ENCODE assay signal across 25 cellular contexts in genomic region chr11:126450198-126450597, GRCh38.
"Had no signal": no experiment of that assay in that cellular context is flagged by ENCODE, and none has a peak within 500 bp of the region (broad histone marks: within the 10 kb centered on the region; RNA-seq: fewer than 3 reads in every experiment).

No MANE protein-coding gene starts in this region.

- H3K27ac Mint-ChIP-seq: endodermal cell; memory B cell; natural killer cell treated with Interleukin-12 subunit alpha and Interleukin-12 subunit beta and Interleukin-15 and Interleukin-18, amount 100 ng/mL, for 72 hours; stimulated activated memory B cell treated with anti-CD40 and anti-IgM and Interleukin-4, amounts not matched to agents 10 μg/mL and 1 μg/mL and 100 μg/mL, for 72 hours; stimulated activated naive CD8-positive, alpha-beta T cell treated with anti-CD3 and anti-CD28 coated beads, Interleukin-15, Interleukin-2, amounts not matched to agents 100 ng/mL and 50 ng/mL, for 24 hours had no signal

- FAIRE-seq: frontal cortex had no signal

- H3K4me1 Mint-ChIP-seq: stimulated activated memory B cell treated with anti-CD40 and anti-IgM and Interleukin-4, amounts not matched to agents 10 μg/mL and 1 μg/mL and 100 μg/mL, for 72 hours had no signal

- H3K4me3 Mint-ChIP-seq: endodermal cell; memory B cell; natural killer cell treated with Interleukin-12 subunit alpha and Interleukin-12 subunit beta and Interleukin-15 and Interleukin-18, amount 100 ng/mL, for 72 hours; stimulated activated memory B cell treated with anti-CD40 and anti-IgM and Interleukin-4, amounts not matched to agents 10 μg/mL and 1 μg/mL and 100 μg/mL, for 72 hours; stimulated activated naive CD8-positive, alpha-beta T cell treated with anti-CD3 and anti-CD28 coated beads, Interleukin-15, Interleukin-2, amounts not matched to agents 100 ng/mL and 50 ng/mL, for 24 hours had no signal

- H3K36me3 Mint-ChIP-seq: memory B cell; stimulated activated memory B cell treated with anti-CD40 and anti-IgM and Interleukin-4, amounts not matched to agents 10 μg/mL and 1 μg/mL and 100 μg/mL, for 72 hours had no signal

- H3K4me3 ChIP-seq: coronary artery, heart right ventricle, left lung, lower lobe of right lung, psoas muscle, spleen, tibial artery, upper lobe of right lung, vagina had no signal

- H3K27me3 Mint-ChIP-seq: memory B cell; natural killer cell treated with Interleukin-12 subunit alpha and Interleukin-12 subunit beta and Interleukin-15 and Interleukin-18, amount 100 ng/mL, for 72 hours; stimulated activated naive CD8-positive, alpha-beta T cell treated with anti-CD3 and anti-CD28 coated beads, Interleukin-15, Interleukin-2, amounts not matched to agents 100 ng/mL and 50 ng/mL, for 24 hours had no signal

- H3K27me3 ChIP-seq: neutrophil, upper lobe of right lung, vagina had no signal

- DNase-seq: effector CD4-positive, alpha-beta T cell; endodermal cell; heart right ventricle; hypothalamus; islet precursor cell; left lung; lower lobe of right lung; midbrain; psoas muscle; retina; spleen; stimulated activated CD4-positive, alpha-beta T cell treated with anti-CD3 and anti-CD28 coated beads, Interleukin-15, amount 100 ng/mL, for 24 hours; stimulated activated CD4-positive, alpha-beta T cell treated with anti-CD3 and anti-CD28 coated beads, Interleukin-1b, Interleukin-23, amount 100 ng/mL, for 48 hours; stimulated activated CD4-positive, alpha-beta T cell treated with anti-CD3 and anti-CD28 coated beads, Interleukin-4, amount 100 ng/mL, for 24 hours; tibial artery; upper lobe of right lung had no signal

- H3K9me3 ChIP-seq: left lung, lower lobe of right lung, neutrophil, psoas muscle, spleen, tibial artery, upper lobe of right lung, vagina had no signal

- ATAC-seq: heart right ventricle; left lung; lower lobe of right lung; natural killer cell treated with Interleukin-12 subunit alpha and Interleukin-12 subunit beta and Interleukin-15 and Interleukin-18, amount 100 ng/mL, for 72 hours; psoas muscle; sciatic nerve; stimulated activated memory B cell treated with anti-CD40 and anti-IgM and Interleukin-4, amounts not matched to agents 10 μg/mL and 1 μg/mL and 100 μg/mL, for 72 hours; upper lobe of right lung had no signal

- H3K36me3 ChIP-seq: heart right ventricle, left lung, lower lobe of right lung, neutrophil, spleen, tibial artery, upper lobe of right lung, vagina had no signal

- H3K27ac ChIP-seq: coronary artery, heart right ventricle, left lung, lower lobe of right lung, neutrophil, psoas muscle, spleen, tibial artery, upper lobe of right lung, vagina had no signal

- H3K4me1 ChIP-seq: heart right ventricle, left lung, psoas muscle, upper lobe of right lung had no signal
